10 cellular contexts compared by ENCODE assay signal in the genomic region with DNA sequence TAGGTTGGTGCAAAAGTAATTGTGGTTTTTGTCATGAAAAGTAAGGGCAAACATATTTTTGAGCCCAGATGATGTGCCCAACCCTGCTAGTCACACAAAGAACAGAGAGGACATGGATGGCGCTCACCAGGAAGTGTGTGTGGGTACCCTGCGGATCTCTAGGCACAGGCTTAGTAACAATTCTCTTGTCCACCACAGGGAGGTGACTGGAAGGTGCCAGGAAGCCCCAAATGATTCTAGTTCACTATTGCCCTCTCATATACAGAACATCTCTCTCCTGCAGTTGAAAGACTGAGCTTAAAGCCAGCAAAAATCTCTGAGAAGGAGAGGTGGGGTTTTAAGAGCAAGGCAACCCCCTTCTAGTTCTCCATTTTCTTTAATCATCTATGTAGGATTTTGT.
A peak's percentile ranks its signal among the peaks of the same experiment; 100 is the strongest.
DNase-seq lines count a peak whose midpoint lies in the region; ATAC-seq lines count a peak whose summit lies in the region.
"Had no signal": no experiment of that assay in that cellular context is flagged by ENCODE, and none has a peak within 500 bp of the region (broad histone marks: within the 10 kb centered on the region; RNA-seq: fewer than 3 reads in every experiment).

No MANE protein-coding gene starts in this region.

- H3K36me3 ChIP-seq in mesendoderm (ENCODE audit: control insufficient read depth, insufficient read depth, low read length): no peaks in the 10 kb centered on the region
- H3K36me3 ChIP-seq in MG63: no peaks in the 10 kb centered on the region

- no peak overlapping the region for H2BK5ac ChIP-seq in mesendoderm (ENCODE audit: low read length)

- no peak overlapping the region for H3K56ac ChIP-seq in mesendoderm (ENCODE audit: low read length)

- H3K79me1 ChIP-seq in mesendoderm (ENCODE audit: low read length): no peaks in the 10 kb centered on the region

- H4K5ac ChIP-seq in mesendoderm (ENCODE audit: low read length): no peak overlapping the region

- no peaks in the 10 kb centered on the region for H3K27me3 ChIP-seq in mesendoderm (ENCODE audit: insufficient read depth, low read length, poor library complexity)
- H3K27me3 ChIP-seq in MG63: no peaks in the 10 kb centered on the region

- no peak overlapping the region for H3K4me3 ChIP-seq in mesendoderm (ENCODE audit: low read length)
- H3K4me3 ChIP-seq in MG63: no peak overlapping the region

- H3K79me2 ChIP-seq in mesendoderm (ENCODE audit: control insufficient read depth, insufficient read depth, low read length): no peaks in the 10 kb centered on the region

- H3K4me2 ChIP-seq in mesendoderm (ENCODE audit: low read length): no peak overlapping the region

- DNase-seq in DMS53 (lab: John Stamatoyannopoulos, UW) (peak; percentile 16), DMS53 treated with DMSO at 0.1 percent for 48 hours (lab: John Stamatoyannopoulos, UW; ENCODE audit: unreplicated experiment) (no peak), NCI-H69 (lab: John Stamatoyannopoulos, UW) (peak; percentile 8), mesendoderm (peak; percentile 38), MG63 (no peak), head of caudate nucleus (no peak), middle frontal gyrus (ENCODE audit: extremely low spot score, low spot score) (no peak)
- DNase-seq: activated T-cell treated with anti-CD3 and anti-CD28 coated beads, Interleukin-2, amount 50 U/mL, for 1 hour; HFFc6 had no signal

- no peak overlapping the region for H2BK120ac ChIP-seq in mesendoderm (ENCODE audit: low read depth, low read length)

- intact Hi-C loops in head of caudate nucleus (cut with DNase I): no loop called here

- no peak overlapping the region for H3K23ac ChIP-seq in mesendoderm (ENCODE audit: low read length)

- ATAC-seq in GM21515 (IDR thresholded peaks at IDR 0.05; ENCODE audit: unreplicated experiment): peak; percentile 49

- no peak overlapping the region for H2AK5ac ChIP-seq in mesendoderm (ENCODE audit: low read length)

- H4K8ac ChIP-seq in mesendoderm (ENCODE audit: low read depth, low read length): no peak overlapping the region

- H2BK15ac ChIP-seq in mesendoderm (replicated peaks; ENCODE audit: low read depth): no peak overlapping the region

- no peak overlapping the region for H3K27ac ChIP-seq in mesendoderm (ENCODE audit: low read depth, low read length)

- no CpG with 5 or more reads among the region's 2 CpGs for WGBS in mesendoderm (ENCODE audit: extremely low coverage, insufficient coverage, low lambda C conversion rate)

- H3K9me3 ChIP-seq in MG63: no peaks in the 10 kb centered on the region

- no peak overlapping the region for H3K4ac ChIP-seq in mesendoderm (ENCODE audit: low read depth, low read length)

- H3K4me1 ChIP-seq in mesendoderm (ENCODE audit: control insufficient read depth, low read depth, low read length): no peaks in the 10 kb centered on the region

- H3K9ac ChIP-seq in mesendoderm (ENCODE audit: low read length): no peak overlapping the region

- no peak overlapping the region for H3K18ac ChIP-seq in mesendoderm (ENCODE audit: low read length)

Comparison
In these comparisons a context has a peak if more than half of its experiments do, and no peak if none do; other contexts are left out.
1. DNase-seq: peak in DMS53 (single experiment), NCI-H69 (single experiment) and mesendoderm (single experiment); none in DMS53 treated with DMSO at 0.1 percent for 48 hours (single experiment), MG63 (single experiment), head of caudate nucleus (0 of 42) and middle frontal gyrus (single experiment).